Comparison of ENCODE assay signal across 1 cellular context in genomic region chr11:105960252-105961245, GRCh38.
TF ChIP-seq lines count a peak whose summit lies in the region.

No MANE protein-coding gene starts in this region.

TF ChIP-seq in H1, 55 proteins besides CTCF, POLR2A, EP300 and RAD21 (continued from another document):
- TF ChIP-seq SP2 (IDR thresholded peaks at IDR 0.05; ENCODE audit: low read length), result no peak
- TF ChIP-seq KDM1A (IDR thresholded peaks at IDR 0.05; ENCODE audit: borderline replicate concordance, low read length), result peak; percentile 12; the same call in 1 of the 2 replicates
- TF ChIP-seq CREB1 (IDR thresholded peaks at IDR 0.05), result no peak
- peak; percentile 78 for TF ChIP-seq SP1 (IDR thresholded peaks at IDR 0.05; ENCODE audit: low read depth, low read length)
- TF ChIP-seq TBP (IDR thresholded peaks at IDR 0.05; ENCODE audit: low read depth, low read length), result no peak
- TF ChIP-seq TCF12 (IDR thresholded peaks at IDR 0.05; ENCODE audit: low read depth, low read length), result peak; percentile 81
- TF ChIP-seq YY1 (IDR thresholded peaks at IDR 0.05; ENCODE audit: low read depth, low read length), result peak; percentile 53; the same call in 1 of the 2 replicates
- TF ChIP-seq RXRA (IDR thresholded peaks at IDR 0.05; ENCODE audit: insufficient read depth, low read depth, low read length), result no peak
- TF ChIP-seq CHD2 (IDR thresholded peaks at IDR 0.05; ENCODE audit: low read length), result no peak; the same call in 1 of the 2 replicates
- TF ChIP-seq SUZ12 (IDR thresholded peaks at IDR 0.05; ENCODE audit: low read length), result no peak
